ENCODE assay signal across 14 cellular contexts in genomic region chr1:228210076-228210651, GRCh38. TPM values are rescaled to one million over a fixed set of nuclear protein-coding genes. Genes with fewer than 3 reads are reported as not detected.
DNase-seq lines count a peak whose midpoint lies in the region; ATAC-seq and TF ChIP-seq lines count a peak whose summit lies in the region.
"Had no signal": no experiment of that assay in that cellular context is flagged by ENCODE, and none has a peak within 500 bp of the region (broad histone marks: within the 10 kb centered on the region; RNA-seq: fewer than 3 reads in every experiment).

No MANE protein-coding gene starts in this region.

- 93% methylated on average over 7 of the region's 11 CpGs for WGBS in mammary epithelial cell (ENCODE audit: low coverage, missing lambda C conversion rate)

- intact Hi-C loops in CD4-positive, alpha-beta T cell (cut with DNase I, micrococcal nuclease), result loop anchor here in 1 of 2 experiments (5.0 kb wide), 1 partner anchor 247 kb away; a partner anchor contains a TSS
- intact Hi-C loops in mammary epithelial cell (cut with micrococcal nuclease) (loop anchor here (5.0 kb wide), 1 partner anchor 78 kb away; no protein-coding TSS in a partner anchor), mucosa of descending colon (cut with DNase I, micrococcal nuclease) (no loop called here)

- H3K9ac ChIP-seq in mammary epithelial cell (ENCODE audit: insufficient read depth, low read length), result no peak overlapping the region

- H2AFZ ChIP-seq in mammary epithelial cell (ENCODE audit: low read depth, low read length), result no peak overlapping the region

- no peaks in the 10 kb centered on the region for H3K9me3 ChIP-seq in CD4-positive, alpha-beta T cell (ENCODE audit: control insufficient read depth, low read length)
- H3K9me3 ChIP-seq in mammary epithelial cell (replicated peaks; ENCODE audit: insufficient read depth, low read length) (no peaks in the 10 kb centered on the region), mucosa of descending colon (no peaks in the 10 kb centered on the region)

- peaks cover 4% of the 10 kb centered on the region for H3K27me3 Mint-ChIP-seq in CD4-positive, alpha-beta T cell
- peaks cover 25% of the 10 kb centered on the region for H3K27me3 Mint-ChIP-seq in stimulated activated naive CD8-positive, alpha-beta T cell treated with anti-CD3 and anti-CD28 coated beads, Interleukin-15, amount 100 ng/mL, for 72 hours

- no peak overlapping the region for H3K4me3 ChIP-seq in mammary epithelial cell (replicated peaks in 1 of 3; ENCODE audit: insufficient read depth in 1 of 3, low read depth in 2 of 3, low read length in 3 of 3)
- no peak overlapping the region for H3K4me3 ChIP-seq in mucosa of descending colon

- peaks cover 4% of the 10 kb centered on the region for H3K36me3 Mint-ChIP-seq in CD4-positive, alpha-beta T cell (ENCODE audit: low read depth)

- H3K9me3 Mint-ChIP-seq in CD4-positive, alpha-beta T cell, result no peaks in the 10 kb centered on the region
- no peaks in the 10 kb centered on the region for H3K9me3 Mint-ChIP-seq in stimulated activated naive CD8-positive, alpha-beta T cell treated with anti-CD3 and anti-CD28 coated beads, Interleukin-15, amount 100 ng/mL, for 72 hours
- H3K9me3 Mint-ChIP-seq: dendritic cell treated with granulocyte-macrophage colony-stimulating factor and Interleukin-4, amounts not matched to agents 40 ng/mL and 50 ng/mL, for 4 days had no signal

- in situ Hi-C loops in mammary epithelial cell (cut with MboI; ENCODE audit: low sequenced_read_pairs in 2 of 2), result no loop called here

- no peak for TF ChIP-seq CTCF in CD4-positive, alpha-beta T cell (IDR thresholded peaks at IDR 0.05)
- TF ChIP-seq CTCF in mammary epithelial cell (conservative IDR thresholded peaks at IDR 0.05 in 1 of 2, IDR thresholded peaks at IDR 0.05 in 1 of 2; ENCODE audit: extremely low read depth in 1 of 2, insufficient read depth in 1 of 2, low read depth in 1 of 2, low read length in 2 of 2) (no peak), mucosa of descending colon (IDR thresholded peaks at IDR 0.05) (no peak)

- H3K27ac ChIP-seq in CD4-positive, alpha-beta T cell (ENCODE audit: low read depth, low read length), result no peak overlapping the region
- no peak overlapping the region for H3K27ac ChIP-seq in mammary epithelial cell (ENCODE audit: insufficient read depth, low read depth, low read length)

- ATAC-seq in CD4-positive, alpha-beta T cell (ENCODE audit: poor library complexity), result no peak
- ATAC-seq in stimulated activated naive CD8-positive, alpha-beta T cell treated with anti-CD3 and anti-CD28 coated beads, Interleukin-15, amount 100 ng/mL, for 72 hours, result no peak
- no peak for ATAC-seq in mucosa of descending colon

- H3K36me3 ChIP-seq in mammary epithelial cell (ENCODE audit: insufficient read depth, low read length), result no peaks in the 10 kb centered on the region
- no peaks in the 10 kb centered on the region for H3K36me3 ChIP-seq in mucosa of descending colon (ENCODE audit: low read depth)

- H4K20me1 ChIP-seq in mammary epithelial cell (ENCODE audit: insufficient read depth, low read length), result no peaks in the 10 kb centered on the region

- BruUV-seq in mammary epithelial cell (replicated peaks; lab: Mats Ljungman, UMichigan), result no TSS peak

- H3K4me3 Mint-ChIP-seq in CD4-positive, alpha-beta T cell, result peak overlapping the region; percentile 42
- H3K4me3 Mint-ChIP-seq in stimulated activated naive CD8-positive, alpha-beta T cell treated with anti-CD3 and anti-CD28 coated beads, Interleukin-15, amount 100 ng/mL, for 72 hours, result no peak overlapping the region
- H3K4me3 Mint-ChIP-seq: dendritic cell treated with granulocyte-macrophage colony-stimulating factor and Interleukin-4, amounts not matched to agents 40 ng/mL and 50 ng/mL, for 4 days had no signal

- CTCF ChIA-PET in CD4-positive, alpha-beta T cell (lab: Charles Lee), result interaction anchor here (0.7 kb wide), 1 partner anchor 79 kb away, joined by 5 read pairs; no protein-coding TSS in a partner anchor
- CTCF ChIA-PET in mammary epithelial cell (lab: Charles Lee; ENCODE audit: low non-redundant PET), result no interaction called here

- no peaks in the 10 kb centered on the region for H3K27me3 ChIP-seq in CD4-positive, alpha-beta T cell (ENCODE audit: control insufficient read depth, insufficient read depth, low read length)
- no peaks in the 10 kb centered on the region for H3K27me3 ChIP-seq in mammary epithelial cell (ENCODE audit: insufficient read depth, low read length)

- H3K4me2 ChIP-seq in mammary epithelial cell (ENCODE audit: insufficient read depth, low read depth, low read length), result no peak overlapping the region

- H3K27ac Mint-ChIP-seq in CD4-positive, alpha-beta T cell, result no peak overlapping the region
- no peak overlapping the region for H3K27ac Mint-ChIP-seq in stimulated activated naive CD8-positive, alpha-beta T cell treated with anti-CD3 and anti-CD28 coated beads, Interleukin-15, amount 100 ng/mL, for 72 hours
- H3K27ac Mint-ChIP-seq: dendritic cell treated with granulocyte-macrophage colony-stimulating factor and Interleukin-4, amounts not matched to agents 40 ng/mL and 50 ng/mL, for 4 days had no signal

- POLR2A ChIA-PET in CD4-positive, alpha-beta T cell (lab: Charles Lee), result no interaction called here

- dilution Hi-C loops in mammary epithelial cell (cut with HindIII; ENCODE audit: low sequenced_read_pairs), result loop anchor here (5.0 kb wide), 3 partner anchors 43 to 82 kb away; partner anchors contain the start of gene IBA57

- H3K79me2 ChIP-seq in mammary epithelial cell (ENCODE audit: insufficient read depth, low read length), result no peaks in the 10 kb centered on the region

- DNase-seq in CD4-positive, alpha-beta T cell, result no peak
- DNase-seq in LoVo (ENCODE audit: low spot score) (peak; percentile 49), mammary epithelial cell (peak; percentile 35), kidney tubule cell (ENCODE audit: low spot score) (peak; percentile 10), activated gamma-delta T cell (lab: John Stamatoyannopoulos, UW) (no peak), SW480 (ENCODE audit: low spot score) (no peak), mucosa of descending colon (no peak)
- DNase-seq in stimulated activated naive CD8-positive, alpha-beta T cell treated with anti-CD3 and anti-CD28 coated beads, Interleukin-15, amount 100 ng/mL, for 72 hours, result no peak
- DNase-seq: activated CD4-positive, alpha-beta T cell treated with anti-CD3 and anti-CD28 coated beads, Interleukin-2, amount 50 U/mL, for 48 hours; DMS153; Karpas-422; mesendoderm; NCI-H2029 had no signal

- peaks cover 9% of the 10 kb centered on the region for H3K4me1 ChIP-seq in mammary epithelial cell (ENCODE audit: insufficient read depth, low read length)
- H3K4me1 ChIP-seq in mucosa of descending colon (ENCODE audit: low read depth), result no peaks in the 10 kb centered on the region

- H3K4me1 Mint-ChIP-seq in CD4-positive, alpha-beta T cell (ENCODE audit: low read depth), result peaks cover 7% of the 10 kb centered on the region
- H3K4me1 Mint-ChIP-seq in stimulated activated naive CD8-positive, alpha-beta T cell treated with anti-CD3 and anti-CD28 coated beads, Interleukin-15, amount 100 ng/mL, for 72 hours, result peaks cover 21% of the 10 kb centered on the region

RNA-seq across cellular contexts. Expression of gene OBSCN, which starts 2.3 kb away (rescaled TPM):
- 10 to 100 TPM; 80.8 to 82.2 TPM for total RNA-seq in CD4-positive, alpha-beta T cell
- total RNA-seq in mammary epithelial cell (10 to 100 TPM; 19.6 to 40.5 TPM), mucosa of descending colon (10 to 100 TPM in 1 of 3 donors, 1 to 10 TPM in 2; 4.2 to 30.9 (median 7.5) TPM)
- polyA plus RNA-seq in mammary epithelial cell, result 2.0 TPM
- 7.8 TPM for polyA minus RNA-seq in mammary epithelial cell

RNA-seq across cellular contexts. Expression of gene IBA57, which starts 44.6 kb away (rescaled TPM):
- total RNA-seq in CD4-positive, alpha-beta T cell, result 10 to 100 TPM; 19.7 to 19.9 TPM
- total RNA-seq in mammary epithelial cell (1 to 10 TPM; 7.0 to 8.0 TPM), mucosa of descending colon (10 to 100 TPM; 11.5 to 12.9 (median 11.8) TPM)
- 2.6 TPM for polyA plus RNA-seq in mammary epithelial cell
- 3.0 TPM for polyA minus RNA-seq in mammary epithelial cell

Comparison
In these comparisons a context has a peak if more than half of its experiments do, and no peak if none do; other contexts are left out.
1. DNase-seq: peak in LoVo (single experiment), mammary epithelial cell (single experiment) and kidney tubule cell (single experiment); none in CD4-positive, alpha-beta T cell (0 of 10), activated gamma-delta T cell (single experiment), stimulated activated naive CD8-positive, alpha-beta T cell treated with anti-CD3 and anti-CD28 coated beads, Interleukin-15, amount 100 ng/mL, for 72 hours (0 of 2), SW480 (single experiment) and mucosa of descending colon (0 of 3).